In genomic region chr11:108732395-108732794, GRCh38 we compare ENCODE assay signal across 19 cellular contexts.
DNase-seq lines count a peak whose midpoint lies in the region; ATAC-seq and TF ChIP-seq lines count a peak whose summit lies in the region.
"Had no signal": no experiment of that assay in that cellular context is flagged by ENCODE, and none has a peak within 500 bp of the region (broad histone marks: within the 10 kb centered on the region; RNA-seq: fewer than 3 reads in every experiment).

No MANE protein-coding gene starts in this region.

- H3K27me3 ChIP-seq in GM23338 (ENCODE audit: insufficient read depth), result no peaks in the 10 kb centered on the region
- H3K27me3 ChIP-seq: BLaER1 treated with 17β-estradiol and CSF1 and Interleukin-3, amounts not matched to agents 10 nM and 100 nM had no signal

- ATAC-seq in GM23338 (no peak), GM18873 (IDR thresholded peaks at IDR 0.05; ENCODE audit: low FRiP score, unreplicated experiment) (no peak), HG03460 (IDR thresholded peaks at IDR 0.05; ENCODE audit: unreplicated experiment) (no peak)
- ATAC-seq: esophagus mucosa, Panc1 had no signal

- H3K4me3 Mint-ChIP-seq in GM23338, result no peak overlapping the region

- H3K36me3 ChIP-seq in GM23338 (ENCODE audit: insufficient read depth), result no peaks in the 10 kb centered on the region

- no peak overlapping the region for H3K4me2 ChIP-seq in GM23338

- H3K9me3 Mint-ChIP-seq in GM23338, result no peaks in the 10 kb centered on the region; the same call in 2 of the 3 replicates

- no peaks in the 10 kb centered on the region for H3K9me2 ChIP-seq in GM23338 (ENCODE audit: insufficient read depth)

- peaks cover 15% of the 10 kb centered on the region for H3K4me1 Mint-ChIP-seq in GM23338

- H3K27ac Mint-ChIP-seq in GM23338, result peak overlapping the region; percentile 16; the same call in 1 of the 2 replicates

- no peaks in the 10 kb centered on the region for H3K27me3 Mint-ChIP-seq in GM23338 (ENCODE audit: insufficient read depth, low read depth, poor library complexity)

- peaks cover 12% of the 10 kb centered on the region; the same call in 1 of the 2 replicates for H3K4me1 ChIP-seq in GM23338 (ENCODE audit: insufficient read depth)
- H3K4me1 ChIP-seq: psoas muscle had no signal

- DNase-seq in GM23338 (ENCODE audit: low spot score) (peak; percentile 8), NCI-H187 (lab: John Stamatoyannopoulos, UW) (peak; percentile 7 to 23), NCI-H774 (lab: John Stamatoyannopoulos, UW) (peak; percentile 92), mucosa of gallbladder (ENCODE audit: low spot score) (peak; percentile 65), iPS-NIHi11 (ENCODE audit: low spot score) (no peak)
- no peak for DNase-seq in stimulated activated CD4-positive, alpha-beta T cell treated with anti-CD3 and anti-CD28 coated beads, Interleukin-2, amount 100 ng/mL, for 48 hours
- DNase-seq: anterior cingulate cortex, GM23248, NCI-H2171, psoas muscle, SW 1271 had no signal

- H3K27ac ChIP-seq in GM23338 (ENCODE audit: low read depth), result no peak overlapping the region
- H3K27ac ChIP-seq: coronary artery, GM23248, psoas muscle, VCaP had no signal

- no peaks in the 10 kb centered on the region for H3F3A ChIP-seq in GM23338 (replicated peaks; ENCODE audit: low read depth)

- TF ChIP-seq CTCF in GM23338 (conservative IDR thresholded peaks at IDR 0.05; ENCODE audit: low read depth in 2 of 2), result no peak

- no peaks in the 10 kb centered on the region; the same call in 1 of the 2 replicates for H4K20me1 ChIP-seq in GM23338 (replicated peaks; ENCODE audit: insufficient read depth)

- H3K4me3 ChIP-seq in GM23338, result no peak overlapping the region
- H3K4me3 ChIP-seq: BLaER1 treated with 17β-estradiol and CSF1 and Interleukin-3, amounts not matched to agents 10 nM and 100 nM; coronary artery; GM23248; K562; psoas muscle had no signal

- no peaks in the 10 kb centered on the region; the same call in 2 of the 3 replicates for H3K36me3 Mint-ChIP-seq in GM23338 (ENCODE audit: low read depth)

- no peak overlapping the region for H2AFZ ChIP-seq in GM23338
- H2AFZ ChIP-seq: GM23248 had no signal

- peaks cover 30% of the 10 kb centered on the region for H3K79me2 ChIP-seq in GM23338 (replicated peaks; ENCODE audit: insufficient read depth)

TF ChIP-seq in GM23338, 12 proteins besides CTCF, POLR2A, EP300 and RAD21:
- TF ChIP-seq STAT1 (IDR thresholded peaks at IDR 0.05; ENCODE audit: unreplicated experiment) (no peak), EZH2phosphoT487 (IDR thresholded peaks at IDR 0.05; ENCODE audit: unreplicated experiment) (no peak), ETS1 (IDR thresholded peaks at IDR 0.05) (no peak), REST (IDR thresholded peaks at IDR 0.05; ENCODE audit: unreplicated experiment) (no peak), EZH2 (IDR thresholded peaks at IDR 0.05; ENCODE audit: low read depth, unreplicated experiment) (no peak), JUNB (IDR thresholded peaks at IDR 0.05; ENCODE audit: unreplicated experiment) (no peak), CREB1 (CRISPR knock-in tag; IDR thresholded peaks at IDR 0.05; ENCODE audit: low read depth) (no peak), ZNF114 (CRISPR knock-in tag; IDR thresholded peaks at IDR 0.05) (no peak), ZNF462 (CRISPR knock-in tag; IDR thresholded peaks at IDR 0.05) (no peak), POLR2AphosphoS5 (IDR thresholded peaks at IDR 0.05; ENCODE audit: low read depth) (no peak)
TF ChIP-seq in GM23338: peak in this region for 0.

Comparison
In these comparisons a context has a peak if more than half of its experiments do, and no peak if none do; other contexts are left out.
1. DNase-seq: peak in GM23338 (single experiment), NCI-H187 (2 of 2), NCI-H774 (single experiment) and mucosa of gallbladder (single experiment); none in stimulated activated CD4-positive, alpha-beta T cell treated with anti-CD3 and anti-CD28 coated beads, Interleukin-2, amount 100 ng/mL, for 48 hours (0 of 2) and iPS-NIHi11 (single experiment).